Comparison of ENCODE assay signal across 8 cellular contexts in genomic region chr4:139176299-139177048, GRCh38. TPM values are rescaled to one million over a fixed set of nuclear protein-coding genes. Genes with fewer than 3 reads are reported as not detected.
DNase-seq lines count a peak whose midpoint lies in the region; ATAC-seq and TF ChIP-seq lines count a peak whose summit lies in the region.

No MANE protein-coding gene starts in this region.

- CTCF ChIA-PET in CD8-positive, alpha-beta T cell (lab: Charles Lee): no interaction called here

- H3K27ac ChIP-seq in CD8-positive, alpha-beta T cell (ENCODE audit: low read depth, low read length): no peak overlapping the region
- peak overlapping the region; percentile 92 for H3K27ac ChIP-seq in HUES6 (ENCODE audit: low read depth, low read length)

- H3K4me1 ChIP-seq in CD8-positive, alpha-beta T cell (ENCODE audit: insufficient read depth, low read length): peaks cover 5% of the 10 kb centered on the region
- peaks cover 33% of the 10 kb centered on the region for H3K4me1 ChIP-seq in HUES6 (ENCODE audit: control insufficient read depth, insufficient read depth, low read length)

- ATAC-seq in CD8-positive, alpha-beta T cell: peak; percentile 33
- peak; percentile 13 for ATAC-seq in GM21381 (IDR thresholded peaks at IDR 0.05; ENCODE audit: unreplicated experiment)

- no peaks in the 10 kb centered on the region for H3K9me3 Mint-ChIP-seq in CD8-positive, alpha-beta T cell
- no peaks in the 10 kb centered on the region for H3K9me3 Mint-ChIP-seq in nephron progenitor cell
- H3K9me3 Mint-ChIP-seq in stimulated activated naive CD8-positive, alpha-beta T cell treated with anti-CD3 and anti-CD28 coated beads, Interleukin-15, Interleukin-2, amounts not matched to agents 100 ng/mL and 50 ng/mL, for 24 hours: no peaks in the 10 kb centered on the region

- peak overlapping the region; percentile 89 for H3K4me3 Mint-ChIP-seq in CD8-positive, alpha-beta T cell
- H3K4me3 Mint-ChIP-seq in nephron progenitor cell: peak overlapping the region; percentile 96
- H3K4me3 Mint-ChIP-seq in stimulated activated naive CD8-positive, alpha-beta T cell treated with anti-CD3 and anti-CD28 coated beads, Interleukin-15, Interleukin-2, amounts not matched to agents 100 ng/mL and 50 ng/mL, for 24 hours: peak overlapping the region; percentile 84

- H3K9me3 ChIP-seq in CD8-positive, alpha-beta T cell (ENCODE audit: low read length): no peaks in the 10 kb centered on the region
- no peaks in the 10 kb centered on the region for H3K9me3 ChIP-seq in HUES6 (ENCODE audit: control insufficient read depth, insufficient read depth, low read depth, low read length)

- peaks cover 3% of the 10 kb centered on the region for H3K36me3 Mint-ChIP-seq in CD8-positive, alpha-beta T cell
- no peaks in the 10 kb centered on the region for H3K36me3 Mint-ChIP-seq in nephron progenitor cell (ENCODE audit: low read depth)
- no peaks in the 10 kb centered on the region for H3K36me3 Mint-ChIP-seq in stimulated activated naive CD8-positive, alpha-beta T cell treated with anti-CD3 and anti-CD28 coated beads, Interleukin-15, Interleukin-2, amounts not matched to agents 100 ng/mL and 50 ng/mL, for 24 hours (ENCODE audit: low read depth)

- peaks cover 24% of the 10 kb centered on the region for H3K4me1 Mint-ChIP-seq in CD8-positive, alpha-beta T cell (ENCODE audit: low read depth)
- peaks cover 24% of the 10 kb centered on the region for H3K4me1 Mint-ChIP-seq in nephron progenitor cell
- H3K4me1 Mint-ChIP-seq in stimulated activated naive CD8-positive, alpha-beta T cell treated with anti-CD3 and anti-CD28 coated beads, Interleukin-15, Interleukin-2, amounts not matched to agents 100 ng/mL and 50 ng/mL, for 24 hours (ENCODE audit: low read depth): peaks cover 20% of the 10 kb centered on the region

- no peaks in the 10 kb centered on the region for H3K36me3 ChIP-seq in CD8-positive, alpha-beta T cell (ENCODE audit: insufficient read depth, low read length)
- H3K36me3 ChIP-seq in HUES6 (ENCODE audit: control insufficient read depth, insufficient read depth, low read length): no peaks in the 10 kb centered on the region

- H3K4me3 ChIP-seq in CD8-positive, alpha-beta T cell (ENCODE audit: low read depth, low read length): peak overlapping the region; percentile 65
- peak overlapping the region; percentile 96 for H3K4me3 ChIP-seq in HUES6 (ENCODE audit: low read depth, low read length)
- H3K4me3 ChIP-seq in fibroblast of the aortic adventitia (ENCODE audit: low read depth, low read length): peak overlapping the region; percentile 87

- no peaks in the 10 kb centered on the region for H3K27me3 ChIP-seq in CD8-positive, alpha-beta T cell (ENCODE audit: insufficient read depth, low read length)
- no peaks in the 10 kb centered on the region; the same call in 1 of the 2 replicates for H3K27me3 ChIP-seq in HUES6 (ENCODE audit: control insufficient read depth, insufficient read depth, low read length)

- POLR2A ChIA-PET in CD8-positive, alpha-beta T cell (lab: Charles Lee): interaction anchor here (1.8 to 2.6 kb wide), 2 partner anchors 94 to 125 kb away, joined by 16 to 20 read pairs; partner anchors contain the start of gene NAA15

- peak overlapping the region; percentile 69 for H3K27ac Mint-ChIP-seq in CD8-positive, alpha-beta T cell
- H3K27ac Mint-ChIP-seq in nephron progenitor cell: peak overlapping the region; percentile 76
- H3K27ac Mint-ChIP-seq in stimulated activated naive CD8-positive, alpha-beta T cell treated with anti-CD3 and anti-CD28 coated beads, Interleukin-15, Interleukin-2, amounts not matched to agents 100 ng/mL and 50 ng/mL, for 24 hours: peak overlapping the region; percentile 82

- peak overlapping the region; percentile 89 for H3K9ac ChIP-seq in HUES6 (ENCODE audit: low read length)

- no peak for TF ChIP-seq CTCF in CD8-positive, alpha-beta T cell (IDR thresholded peaks at IDR 0.05)
- TF ChIP-seq CTCF in fibroblast of the aortic adventitia (IDR thresholded peaks at IDR 0.05; ENCODE audit: insufficient read depth, low read length) (no peak), nephron progenitor cell (IDR thresholded peaks at IDR 0.05) (no peak)

- no peaks in the 10 kb centered on the region for H3K27me3 Mint-ChIP-seq in CD8-positive, alpha-beta T cell (ENCODE audit: low read depth)
- peaks cover 13% of the 10 kb centered on the region for H3K27me3 Mint-ChIP-seq in nephron progenitor cell (ENCODE audit: low read depth, poor library complexity)
- H3K27me3 Mint-ChIP-seq in stimulated activated naive CD8-positive, alpha-beta T cell treated with anti-CD3 and anti-CD28 coated beads, Interleukin-15, Interleukin-2, amounts not matched to agents 100 ng/mL and 50 ng/mL, for 24 hours: peaks cover 15% of the 10 kb centered on the region

- DNase-seq in CD8-positive, alpha-beta T cell: peak; percentile 35 to 66 (median 57)
- DNase-seq in RPMI8226 (peak; percentile 71), fibroblast of the aortic adventitia (ENCODE audit: low read depth) (peak; percentile 65), nephron progenitor cell (peak; percentile 81)
- peak; percentile 89 for DNase-seq in activated effector memory CD4-positive, alpha-beta T cell treated with anti-CD3 and anti-CD28 coated beads, Interleukin-2, amount 50 U/mL, for 16 hours

- intact Hi-C loops in CD8-positive, alpha-beta T cell (cut with DNase I, micrococcal nuclease): loop anchor here (1.0 to 10.0 kb wide), 13 partner anchors 79 to 1348 kb away; partner anchors contain the start of genes ELMOD2 (in 2 of the 2), MAML3 (in 1 of the 2), NAA15 (in 1 of the 2) and NOCT (in 1 of the 2)

RNA-seq across cellular contexts. Expression of gene ELF2, which starts 0.5 kb away (rescaled TPM):
- 10 to 100 TPM; 77.1 to 79.9 TPM for total RNA-seq in CD8-positive, alpha-beta T cell
- 42.8 and 52.2 TPM in 2 replicates for total RNA-seq in fibroblast of the aortic adventitia (ENCODE audit: low replicate concordance)
